Comparison of ENCODE assay signal across 8 cellular contexts in genomic region chr11:64778223-64778472, GRCh38. TPM values are rescaled to one million over a fixed set of nuclear protein-coding genes. Genes with fewer than 3 reads are reported as not detected.
DNase-seq lines count a peak whose midpoint lies in the region; ATAC-seq, FAIRE-seq and TF ChIP-seq lines count a peak whose summit lies in the region.

No MANE protein-coding gene starts in this region.

- intact Hi-C loops in right lobe of liver (cut with DNase I) = no loop called here
- intact Hi-C loops in vagina (cut with DNase I) = loop anchor here (5.0 kb wide), 1 partner anchor 36 kb away; the partner anchor contains the start of gene RASGRP2

- peak overlapping the region; percentile 92 to 99 (median 92) for H3K4me3 Mint-ChIP-seq in CD4-positive, CD25-positive, alpha-beta regulatory T cell

- H3K36me3 ChIP-seq in CD4-positive, CD25-positive, alpha-beta regulatory T cell (ENCODE audit: control insufficient read depth, insufficient read depth, low read length) = peaks cover 43% of the 10 kb centered on the region
- H3K36me3 ChIP-seq in adipocyte (ENCODE audit: control insufficient read depth, insufficient read depth, low read length, severe bottlenecking) (peaks cover 36% of the 10 kb centered on the region), right lobe of liver (peaks cover 5 to 34% (median 28%) of the 10 kb centered on the region in 4 donors), vagina (peaks cover 0 to 34% of the 10 kb centered on the region in 2 donors)

- H3K27ac ChIP-seq in CD4-positive, CD25-positive, alpha-beta regulatory T cell (ENCODE audit: insufficient read depth, low read length, poor library complexity, severe bottlenecking) = peak overlapping the region; percentile 99
- H3K27ac ChIP-seq in right lobe of liver = peak overlapping the region; percentile 98 to 99 (median 98)
- H3K27ac ChIP-seq in vagina = peak overlapping the region; percentile 99

- H3K27me3 ChIP-seq in CD4-positive, CD25-positive, alpha-beta regulatory T cell (ENCODE audit: control insufficient read depth, insufficient read depth, low read length) = no peaks in the 10 kb centered on the region
- H3K27me3 ChIP-seq in adipocyte (replicated peaks; ENCODE audit: control insufficient read depth, insufficient read depth, low read length) (no peaks in the 10 kb centered on the region), right lobe of liver (no peaks in the 10 kb centered on the region), vagina (no peaks in the 10 kb centered on the region)

- no peak for ATAC-seq in CD4-positive, CD25-positive, alpha-beta regulatory T cell (ENCODE audit: low read depth in 2 of 2)
- ATAC-seq in HG02678 (IDR thresholded peaks at IDR 0.05; ENCODE audit: unreplicated experiment) (peak; percentile 12), right lobe of liver (peak in 2 of 4 donors; percentile 0 to 5), GM21723 (IDR thresholded peaks at IDR 0.05; ENCODE audit: unreplicated experiment) (no peak)

- no peaks in the 10 kb centered on the region for H3K9me3 Mint-ChIP-seq in CD4-positive, CD25-positive, alpha-beta regulatory T cell

- H3K9me3 ChIP-seq in CD4-positive, CD25-positive, alpha-beta regulatory T cell (ENCODE audit: control insufficient read depth in 2 of 2, low read length in 2 of 2) = no peaks in the 10 kb centered on the region
- no peaks in the 10 kb centered on the region for H3K9me3 ChIP-seq in adipocyte (ENCODE audit: control insufficient read depth, low read length)
- H3K9me3 ChIP-seq in right lobe of liver = no peaks in the 10 kb centered on the region
- no peaks in the 10 kb centered on the region for H3K9me3 ChIP-seq in vagina

- no peak overlapping the region for H3K4me3 ChIP-seq in CD4-positive, CD25-positive, alpha-beta regulatory T cell (ENCODE audit: low read depth, low read length)
- H3K4me3 ChIP-seq in adipocyte (ENCODE audit: low read length) (peak overlapping the region; percentile 84), right lobe of liver (peak overlapping the region; percentile 92 to 95 (median 93)), vagina (peak overlapping the region; percentile 87 to 99)

- TF ChIP-seq POLR2A in right lobe of liver (IDR thresholded peaks at IDR 0.05) (no peak), vagina (IDR thresholded peaks at IDR 0.05) (no peak)

- peak overlapping the region; percentile 89 for H3K9ac ChIP-seq in adipocyte (ENCODE audit: low read length)

- peaks cover 17% of the 10 kb centered on the region for H3K27me3 Mint-ChIP-seq in CD4-positive, CD25-positive, alpha-beta regulatory T cell

- no peak for DNase-seq in CD4-positive, CD25-positive, alpha-beta regulatory T cell
- no peak for DNase-seq in adipocyte (ENCODE audit: low read depth)
- no peak for DNase-seq in right lobe of liver
- DNase-seq in vagina (ENCODE audit: extremely low spot score in 2 of 2) = no peak
- no peak for DNase-seq in RCC 7860 (ENCODE audit: low spot score)
- DNase-seq in GOT3 (lab: John Stamatoyannopoulos, UW) = no peak

- no CpG with 5 or more reads among the region's 28 CpGs for WGBS in right lobe of liver (ENCODE audit: insufficient coverage, low coverage, low lambda C conversion rate, missing lambda C conversion rate)

- peaks cover 65% of the 10 kb centered on the region for H3K4me1 ChIP-seq in CD4-positive, CD25-positive, alpha-beta regulatory T cell (ENCODE audit: control insufficient read depth, insufficient read depth, low read length, poor library complexity, severe bottlenecking)
- H3K4me1 ChIP-seq in adipocyte (ENCODE audit: control insufficient read depth, insufficient read depth, low read length) = peaks cover 19% of the 10 kb centered on the region
- H3K4me1 ChIP-seq in right lobe of liver = peaks cover 2 to 25% (median 12%) of the 10 kb centered on the region in 4 donors
- peaks cover 50% of the 10 kb centered on the region for H3K4me1 ChIP-seq in vagina

- peaks cover 35 to 79% (median 64%) of the 10 kb centered on the region in 4 donors for H3K4me1 Mint-ChIP-seq in CD4-positive, CD25-positive, alpha-beta regulatory T cell

- no peak for FAIRE-seq in RCC 7860 (lab: Jason Lieb, UNC)

- peaks cover 39% of the 10 kb centered on the region for H3K36me3 Mint-ChIP-seq in CD4-positive, CD25-positive, alpha-beta regulatory T cell

- peak overlapping the region; percentile 100 for H3K27ac Mint-ChIP-seq in CD4-positive, CD25-positive, alpha-beta regulatory T cell

- TF ChIP-seq CTCF in right lobe of liver (IDR thresholded peaks at IDR 0.05) = no peak
- TF ChIP-seq CTCF in vagina (IDR thresholded peaks at IDR 0.05) = no peak

RNA-seq across cellular contexts. Expression of gene SF1, which starts 0.2 kb away (rescaled TPM):
- 1,361 TPM for total RNA-seq in CD4-positive, CD25-positive, alpha-beta regulatory T cell
- 100 to 1,000 TPM in 1 of 4 donors, 10 to 100 TPM in 3; 75.0 to 100 (median 89.3) TPM for polyA plus RNA-seq in CD4-positive, CD25-positive, alpha-beta regulatory T cell
- 100 to 1,000 TPM in 5 of 6 experiments, 10 to 100 TPM in 1; 92.7 to 164 (median 141) TPM for total RNA-seq in right lobe of liver
- 278 TPM for total RNA-seq in vagina

RNA-seq across cellular contexts. Expression of gene PYGM, which starts 18.4 kb away (rescaled TPM):
- total RNA-seq in CD4-positive, CD25-positive, alpha-beta regulatory T cell = 10.9 TPM
- under 1 TPM in 2 of 4 donors, not detected in 2; 0.17 to 0.43 TPM for polyA plus RNA-seq in CD4-positive, CD25-positive, alpha-beta regulatory T cell
- 1 to 10 TPM in 1 of 6 experiments, under 1 TPM in 5; 0.24 to 1.4 (median 0.47) TPM for total RNA-seq in right lobe of liver
- total RNA-seq in vagina = 0.98 TPM

RNA-seq across cellular contexts. Expression of gene MAP4K2, which starts 24.9 kb away (rescaled TPM):
- total RNA-seq in CD4-positive, CD25-positive, alpha-beta regulatory T cell = 85.0 TPM
- polyA plus RNA-seq in CD4-positive, CD25-positive, alpha-beta regulatory T cell = 10 to 100 TPM; 31.5 to 39.5 (median 34.8) TPM
- total RNA-seq in right lobe of liver (10 to 100 TPM in 1 of 6 experiments, 1 to 10 TPM in 5; 3.4 to 14.7 (median 4.8) TPM), vagina (20.6 TPM)

RNA-seq across cellular contexts. Expression of gene MEN1, which starts 32.2 kb away (rescaled TPM):
- total RNA-seq in CD4-positive, CD25-positive, alpha-beta regulatory T cell = 31.3 TPM
- polyA plus RNA-seq in CD4-positive, CD25-positive, alpha-beta regulatory T cell = 10 to 100 TPM; 20.9 to 26.1 (median 24.5) TPM
- 10 to 100 TPM; 13.1 to 21.5 (median 17.0) TPM for total RNA-seq in right lobe of liver
- 27.0 TPM for total RNA-seq in vagina

RNA-seq across cellular contexts. Expression of gene RASGRP2, which starts 34.2 kb away (rescaled TPM):
- 570 TPM for total RNA-seq in CD4-positive, CD25-positive, alpha-beta regulatory T cell
- polyA plus RNA-seq in CD4-positive, CD25-positive, alpha-beta regulatory T cell = 100 to 1,000 TPM; 140 to 170 (median 157) TPM
- total RNA-seq in right lobe of liver (1 to 10 TPM; 1.6 to 8.1 (median 3.2) TPM), vagina (27.5 TPM)
